ENCODE assay signal across 15 cellular contexts in genomic region chr5:115487750-115488149, GRCh38. TPM values are rescaled to one million over a fixed set of nuclear protein-coding genes. Genes with fewer than 3 reads are reported as not detected.
DNase-seq lines count a peak whose midpoint lies in the region; ATAC-seq, FAIRE-seq and TF ChIP-seq lines count a peak whose summit lies in the region.
"Had no signal": no experiment of that assay in that cellular context is flagged by ENCODE, and none has a peak within 500 bp of the region (broad histone marks: within the 10 kb centered on the region; RNA-seq: fewer than 3 reads in every experiment).

No MANE protein-coding gene starts in this region.

- no peak for DNase-seq in GM12892 (ENCODE audit: insufficient read length)
- no peak for DNase-seq in MG63
- no peak for DNase-seq in NCI-H2171 (lab: John Stamatoyannopoulos, UW)
- no peak for DNase-seq in gastrocnemius medialis
- DNase-seq in testis: no peak
- DNase-seq: adrenal gland; CD4-positive, alpha-beta T cell; midbrain; NCI-H2029; posterior cingulate gyrus had no signal

- no peak overlapping the region for H3K9ac ChIP-seq in OCI-LY3 (ENCODE audit: low read length)

- intact Hi-C loops in gastrocnemius medialis (cut with DNase I; ENCODE audit: low total_unique reads) (no loop called here), testis (cut with DNase I; ENCODE audit: low total_unique reads) (no loop called here)

- TF ChIP-seq POLR2A in GM12892 (IDR thresholded peaks at IDR 0.05; ENCODE audit: low read depth, low read length) (no peak), gastrocnemius medialis (IDR thresholded peaks at IDR 0.05) (no peak), testis (IDR thresholded peaks at IDR 0.05) (no peak)

- in situ Hi-C loops in gastrocnemius medialis (cut with MboI; ENCODE audit: low sequenced_read_pairs in 4 of 4): no loop called here

- TF ChIP-seq CTCF in OCI-LY3 (IDR thresholded peaks at IDR 0.05; ENCODE audit: low read depth, low read length) (no peak), gastrocnemius medialis (IDR thresholded peaks at IDR 0.05 in 4 of 5, conservative IDR thresholded peaks at IDR 0.05 in 1 of 5) (no peak), testis (IDR thresholded peaks at IDR 0.05) (no peak)

- H3K79me2 ChIP-seq in OCI-LY3 (ENCODE audit: low read length): no peaks in the 10 kb centered on the region

- no peak overlapping the region for H2AFZ ChIP-seq in OCI-LY3 (ENCODE audit: low read depth, low read length)

- H3K4me1 ChIP-seq in OCI-LY3 (ENCODE audit: low read length) (peaks cover 29% of the 10 kb centered on the region), gastrocnemius medialis (no peaks in the 10 kb centered on the region), testis (no peaks in the 10 kb centered on the region)
- H3K4me1 ChIP-seq: adrenal gland had no signal

- H3K4me2 ChIP-seq in OCI-LY3 (ENCODE audit: low read length): peak overlapping the region; percentile 58

- no peaks in the 10 kb centered on the region for H3K9me3 ChIP-seq in OCI-LY3 (ENCODE audit: insufficient read depth, low read length)
- no peaks in the 10 kb centered on the region for H3K9me3 ChIP-seq in MG63
- H3K9me3 ChIP-seq in gastrocnemius medialis: no peaks in the 10 kb centered on the region
- no peaks in the 10 kb centered on the region for H3K9me3 ChIP-seq in testis
- H3K9me3 ChIP-seq: adrenal gland had no signal

- no peaks in the 10 kb centered on the region for H4K20me1 ChIP-seq in OCI-LY3 (ENCODE audit: insufficient read depth, low read length)

- no peak overlapping the region for H3K27ac ChIP-seq in OCI-LY3 (ENCODE audit: low read length)
- no peak overlapping the region for H3K27ac ChIP-seq in gastrocnemius medialis
- H3K27ac ChIP-seq in testis: no peak overlapping the region
- H3K27ac ChIP-seq: adrenal gland, coronary artery had no signal

- peak; percentile 65 for ATAC-seq in GM18868 (IDR thresholded peaks at IDR 0.05; ENCODE audit: unreplicated experiment)
- ATAC-seq in HG02623 (IDR thresholded peaks at IDR 0.05; ENCODE audit: unreplicated experiment): peak; percentile 69
- ATAC-seq in gastrocnemius medialis: no peak
- ATAC-seq: K562 had no signal

- H3K27me3 ChIP-seq in OCI-LY3 (ENCODE audit: low read depth, low read length) (no peaks in the 10 kb centered on the region), MG63 (no peaks in the 10 kb centered on the region), gastrocnemius medialis (no peaks in the 10 kb centered on the region), testis (no peaks in the 10 kb centered on the region)
- H3K27me3 ChIP-seq: adrenal gland had no signal

- no peaks in the 10 kb centered on the region for H3K36me3 ChIP-seq in OCI-LY3 (replicated peaks; ENCODE audit: low read depth, low read length)
- H3K36me3 ChIP-seq in MG63: no peaks in the 10 kb centered on the region
- H3K36me3 ChIP-seq in gastrocnemius medialis: no peaks in the 10 kb centered on the region
- no peaks in the 10 kb centered on the region for H3K36me3 ChIP-seq in testis (ENCODE audit: low read depth, missing control alignments)
- H3K36me3 ChIP-seq: adrenal gland had no signal

- H3K4me3 ChIP-seq in OCI-LY3 (ENCODE audit: low read length) (no peak overlapping the region), MG63 (no peak overlapping the region), gastrocnemius medialis (no peak overlapping the region), testis (no peak overlapping the region)
- H3K4me3 ChIP-seq: adrenal gland, coronary artery, K562 had no signal

- FAIRE-seq in GM12892 (lab: Jason Lieb, UNC): peak; percentile 60
- FAIRE-seq: K562 had no signal

RNA-seq across cellular contexts. Expression of gene FEM1C, which starts 56.8 kb away (rescaled TPM):
- polyA plus RNA-seq in GM12892 (2012; ENCODE audit: missing spikeins): 11.9 TPM
- total RNA-seq in MG63 (2014; rRNA removed; shearing (Covaris generic); ENCODE audit: low replicate concordance): 12.4 and 23.6 TPM in 2 replicates
- 10 to 100 TPM; 18.9 to 39.4 (median 33.7) TPM for total RNA-seq in gastrocnemius medialis
- 10 to 100 TPM; 20.0 to 28.7 TPM for total RNA-seq in testis
- polyA plus RNA-seq in testis (ENCODE audit: insufficient read depth, low read depth, low replicate concordance): 25.9 TPM

Comparison
In these comparisons a context has a peak if more than half of its experiments do, and no peak if none do; other contexts are left out.
1. ATAC-seq: peak in GM18868 (single experiment) and HG02623 (single experiment); none in gastrocnemius medialis (0 of 2).